ENCODE assay signal across 22 cellular contexts in the genomic region with DNA sequence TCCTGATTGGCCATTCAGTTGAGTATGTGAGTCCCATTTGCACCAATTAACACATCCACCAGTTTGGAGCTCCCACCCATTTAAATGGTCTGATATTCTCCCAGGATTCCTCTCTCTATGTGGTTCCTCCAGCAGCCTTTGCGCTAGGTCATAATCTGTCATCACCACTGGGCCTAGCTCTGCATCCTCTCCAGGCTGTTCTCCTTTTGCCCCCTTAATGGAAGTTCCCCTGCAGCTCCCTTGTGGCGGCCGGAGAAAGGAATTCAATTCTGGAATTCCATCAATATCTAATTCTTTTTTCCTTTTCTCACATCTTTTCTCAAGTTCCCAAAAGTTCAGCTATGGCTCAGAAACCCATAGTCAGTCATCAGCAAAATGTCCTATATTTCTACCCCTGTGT.
DNase-seq lines count a peak whose midpoint lies in the region; ATAC-seq and TF ChIP-seq lines count a peak whose summit lies in the region.
"Had no signal": no experiment of that assay in that cellular context is flagged by ENCODE, and none has a peak within 500 bp of the region (broad histone marks: within the 10 kb centered on the region; RNA-seq: fewer than 3 reads in every experiment).

No MANE protein-coding gene starts in this region.

- no peaks in the 10 kb centered on the region for H3K36me3 Mint-ChIP-seq in neural progenitor cell
- H3K36me3 Mint-ChIP-seq in stimulated activated memory B cell treated with anti-CD40 and anti-IgM and Interleukin-4, amounts not matched to agents 10 μg/mL and 1 μg/mL and 100 μg/mL, for 72 hours = no peaks in the 10 kb centered on the region

- intact Hi-C loops in vagina (cut with DNase I) = no loop called here

- H3K36me3 ChIP-seq in brain microvascular endothelial cell (replicated peaks) = no peaks in the 10 kb centered on the region
- no peaks in the 10 kb centered on the region for H3K36me3 ChIP-seq in neural progenitor cell
- H3K36me3 ChIP-seq in vagina = no peaks in the 10 kb centered on the region
- H3K36me3 ChIP-seq: heart left ventricle, lower lobe of right lung had no signal

- H3K9ac ChIP-seq in neural progenitor cell = no peak overlapping the region

- H3K4me2 ChIP-seq in neural progenitor cell = no peak overlapping the region

- H3F3A ChIP-seq in neural progenitor cell (ENCODE audit: low read depth) = no peaks in the 10 kb centered on the region

- in situ Hi-C loops in brain microvascular endothelial cell (cut with HindIII; ENCODE audit: low pct_ligation_motif_present, low sequenced_read_pairs) = no loop called here

- H3K27me3 ChIP-seq in brain microvascular endothelial cell (replicated peaks) (no peaks in the 10 kb centered on the region), neural progenitor cell (no peaks in the 10 kb centered on the region), vagina (no peaks in the 10 kb centered on the region)
- H3K27me3 ChIP-seq: heart left ventricle, testis had no signal

- H3K27me3 Mint-ChIP-seq in neural progenitor cell (ENCODE audit: insufficient read depth, low read depth) = no peaks in the 10 kb centered on the region
- no peaks in the 10 kb centered on the region for H3K27me3 Mint-ChIP-seq in stimulated activated memory B cell treated with anti-CD40 and anti-IgM and Interleukin-4, amounts not matched to agents 10 μg/mL and 1 μg/mL and 100 μg/mL, for 72 hours
- H3K27me3 Mint-ChIP-seq: activated T-cell treated with anti-CD3 and anti-CD28 coated beads, Interleukin-2, amount 50 U/mL, for 24 hours; T-helper 17 cell had no signal

- no peaks in the 10 kb centered on the region for H3K79me2 ChIP-seq in neural progenitor cell (ENCODE audit: low read depth)

- no peaks in the 10 kb centered on the region for H3K4me1 Mint-ChIP-seq in neural progenitor cell
- no peaks in the 10 kb centered on the region for H3K4me1 Mint-ChIP-seq in stimulated activated memory B cell treated with anti-CD40 and anti-IgM and Interleukin-4, amounts not matched to agents 10 μg/mL and 1 μg/mL and 100 μg/mL, for 72 hours
- H3K4me1 Mint-ChIP-seq: T-helper 17 cell had no signal

- H3K4me1 ChIP-seq in neural progenitor cell = no peaks in the 10 kb centered on the region
- H3K4me1 ChIP-seq in vagina = no peaks in the 10 kb centered on the region
- H3K4me1 ChIP-seq: heart left ventricle, lower lobe of right lung, testis had no signal

- no peaks in the 10 kb centered on the region for H3K9me3 Mint-ChIP-seq in neural progenitor cell
- H3K9me3 Mint-ChIP-seq in stimulated activated memory B cell treated with anti-CD40 and anti-IgM and Interleukin-4, amounts not matched to agents 10 μg/mL and 1 μg/mL and 100 μg/mL, for 72 hours = no peaks in the 10 kb centered on the region
- H3K9me3 Mint-ChIP-seq: activated naive CD4-positive, alpha-beta T cell treated with anti-CD3 and anti-CD28 coated beads for 36 hours had no signal

- no peak for TF ChIP-seq POLR2A in vagina (IDR thresholded peaks at IDR 0.05)

- no peak overlapping the region for H3K4me3 ChIP-seq in brain microvascular endothelial cell (ENCODE audit: low read depth, low read length)
- no peak overlapping the region for H3K4me3 ChIP-seq in neural progenitor cell
- H3K4me3 ChIP-seq in vagina = no peak overlapping the region
- H3K4me3 ChIP-seq: heart left ventricle, lower lobe of right lung, testis had no signal

- H3K9me3 ChIP-seq in neural progenitor cell (ENCODE audit: low read depth) (no peaks in the 10 kb centered on the region), vagina (no peaks in the 10 kb centered on the region)
- H3K9me3 ChIP-seq: heart left ventricle, lower lobe of right lung, testis had no signal

- H3K27ac Mint-ChIP-seq in neural progenitor cell = no peak overlapping the region
- no peak overlapping the region for H3K27ac Mint-ChIP-seq in stimulated activated memory B cell treated with anti-CD40 and anti-IgM and Interleukin-4, amounts not matched to agents 10 μg/mL and 1 μg/mL and 100 μg/mL, for 72 hours
- H3K27ac Mint-ChIP-seq: activated CD8-positive, alpha-beta T cell treated with anti-CD3 and anti-CD28 coated beads, Interleukin-2, amount 10 ng/mL, durations not matched to agents 7 days and 5 days; activated naive CD4-positive, alpha-beta T cell treated with anti-CD3 and anti-CD28 coated beads for 36 hours; activated T-cell treated with anti-CD3 and anti-CD28 coated beads, Interleukin-2, amount 50 U/mL, for 24 hours; T-helper 17 cell had no signal

- H2AFZ ChIP-seq in neural progenitor cell (replicated peaks) = no peak overlapping the region

- H3K27ac ChIP-seq in brain microvascular endothelial cell (no peak overlapping the region), neural progenitor cell (no peak overlapping the region), vagina (no peak overlapping the region)
- H3K27ac ChIP-seq: heart left ventricle, lower lobe of right lung, testis had no signal

- DNase-seq in ELR (ENCODE audit: low read depth) (peak; percentile 34), NCI-H69 (lab: John Stamatoyannopoulos, UW) (peak; percentile 18), brain microvascular endothelial cell (peak; percentile 24), neural progenitor cell (ENCODE audit: low spot score) (peak; percentile 22), vagina (ENCODE audit: extremely low spot score in 2 of 2) (no peak)
- DNase-seq: activated CD8-positive, alpha-beta T cell treated with anti-CD3 and anti-CD28 coated beads, Interleukin-2, amount 10 ng/mL, durations not matched to agents 7 days and 5 days; activated naive CD4-positive, alpha-beta T cell treated with anti-CD3 and anti-CD28 coated beads for 36 hours; activated T-cell treated with anti-CD3 and anti-CD28 coated beads, Interleukin-2, amount 50 U/mL, for 24 hours; anterior cingulate cortex; effector CD8-positive, alpha-beta T cell; GDM1; heart left ventricle; lower lobe of right lung; NCI-H1694; NCI-H345; nucleus accumbens; retina; SHP77; T-helper 17 cell; testis had no signal

- no peaks in the 10 kb centered on the region for H4K20me1 ChIP-seq in neural progenitor cell (ENCODE audit: low read depth)

- no peak overlapping the region for H3K4me3 Mint-ChIP-seq in neural progenitor cell
- no peak overlapping the region for H3K4me3 Mint-ChIP-seq in stimulated activated memory B cell treated with anti-CD40 and anti-IgM and Interleukin-4, amounts not matched to agents 10 μg/mL and 1 μg/mL and 100 μg/mL, for 72 hours
- H3K4me3 Mint-ChIP-seq: activated CD8-positive, alpha-beta T cell treated with anti-CD3 and anti-CD28 coated beads, Interleukin-2, amount 10 ng/mL, durations not matched to agents 7 days and 5 days; activated naive CD4-positive, alpha-beta T cell treated with anti-CD3 and anti-CD28 coated beads for 36 hours; activated T-cell treated with anti-CD3 and anti-CD28 coated beads, Interleukin-2, amount 50 U/mL, for 24 hours; T-helper 17 cell had no signal

- TF ChIP-seq CTCF in brain microvascular endothelial cell (IDR thresholded peaks at IDR 0.05; ENCODE audit: low read depth, low read length, missing control alignments) (peak; percentile 57), neural progenitor cell (IDR thresholded peaks at IDR 0.05) (peak; percentile 50), vagina (IDR thresholded peaks at IDR 0.05) (no peak)

- no peak for ATAC-seq in activated CD4-positive, CD25-positive, alpha-beta regulatory T cell treated with anti-CD3 and anti-CD28 coated beads, Interleukin-2, amount 50 U/mL, for 24 hours
- ATAC-seq in stimulated activated memory B cell treated with anti-CD40 and anti-IgM and Interleukin-4, amounts not matched to agents 10 μg/mL and 1 μg/mL and 100 μg/mL, for 72 hours = no peak
- ATAC-seq: activated CD8-positive, alpha-beta T cell treated with anti-CD3 and anti-CD28 coated beads, Interleukin-2, amount 10 ng/mL, durations not matched to agents 7 days and 5 days; heart left ventricle; lower lobe of right lung; T-helper 17 cell had no signal

Comparison
In these comparisons a context has a peak if more than half of its experiments do, and no peak if none do; other contexts are left out.
1. DNase-seq: peak in ELR (single experiment), NCI-H69 (single experiment), brain microvascular endothelial cell (single experiment) and neural progenitor cell (single experiment); none in vagina (0 of 2).
2. CTCF ChIP-seq: peak in brain microvascular endothelial cell (single experiment) and neural progenitor cell (single experiment); none in vagina (0 of 3).